8 cellular contexts compared by ENCODE assay signal in the genomic region with DNA sequence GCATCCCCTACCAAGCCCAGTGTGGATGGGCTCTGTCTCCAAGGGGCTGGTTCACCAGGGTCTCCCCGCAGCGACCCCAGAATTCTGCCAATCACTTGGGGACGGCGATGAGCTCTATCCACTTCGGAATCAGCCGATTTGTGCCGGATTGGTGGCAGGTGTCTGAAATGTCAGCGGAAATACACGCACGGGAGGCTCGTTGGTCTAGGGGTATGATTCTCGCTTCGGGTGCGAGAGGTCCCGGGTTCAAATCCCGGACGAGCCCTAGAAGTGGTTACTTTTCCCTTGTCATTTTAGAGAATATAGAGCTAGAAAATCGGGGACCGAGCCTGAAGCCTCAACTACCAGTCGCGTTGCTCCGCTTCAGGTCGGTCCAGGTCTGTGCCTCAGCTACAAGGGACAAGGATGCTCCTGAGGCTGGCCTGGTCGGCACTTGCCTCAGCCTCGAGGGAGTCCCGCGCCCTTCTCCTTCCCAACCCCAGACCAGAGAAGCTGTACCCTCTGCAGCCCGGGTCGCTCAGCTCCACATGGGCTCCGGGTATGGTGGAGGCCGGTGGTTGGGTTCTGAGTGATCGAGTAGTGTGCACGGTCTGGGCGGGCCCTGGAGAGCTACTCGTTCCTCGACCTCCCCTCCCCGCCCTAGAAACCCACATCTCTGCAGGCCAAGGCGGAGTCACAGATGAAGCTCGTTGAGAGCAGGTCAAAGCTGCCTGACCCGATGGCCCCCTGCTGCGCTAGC. TPM values are rescaled to one million over a fixed set of nuclear protein-coding genes. Genes with fewer than 3 reads are reported as not detected.
A peak's percentile ranks its signal among the peaks of the same experiment; 100 is the strongest.
DNase-seq lines count a peak whose midpoint lies in the region; ATAC-seq and TF ChIP-seq lines count a peak whose summit lies in the region.

No MANE protein-coding gene starts in this region.

- H3K9me3 ChIP-seq in OCI-LY1 (ENCODE audit: low read length) = no peaks in the 10 kb centered on the region
- no peaks in the 10 kb centered on the region for H3K9me3 ChIP-seq in spleen
- no peaks in the 10 kb centered on the region for H3K9me3 ChIP-seq in tibial artery

- no peaks in the 10 kb centered on the region for H3F3A ChIP-seq in OCI-LY1 (ENCODE audit: insufficient read depth, low read length)

- WGBS in spleen, 5 donors = 8 to 40% (median 12%) methylated on average over 3 to 41 of the region's 41 CpGs

- H2AFZ ChIP-seq in OCI-LY1 (ENCODE audit: low read length) = no peak overlapping the region

- no peak for TF ChIP-seq POLR2A in spleen (IDR thresholded peaks at IDR 0.05)

- H3K27me3 ChIP-seq in OCI-LY1 (ENCODE audit: insufficient read depth, low read length) (peaks cover 3% of the 10 kb centered on the region), spleen (replicated peaks in 1 of 7) (peaks cover 21 to 93% (median 90%) of the 10 kb centered on the region in 7 donors), tibial artery (peaks cover 13 to 92% of the 10 kb centered on the region in 2 donors)

- H3K27ac ChIP-seq in OCI-LY1 (ENCODE audit: low read depth, low read length, poor library complexity, severe bottlenecking) (no peak overlapping the region), spleen (peak overlapping the region in 1 of 8 donors; percentile 6), tibial artery (no peak overlapping the region)

- TF ChIP-seq CTCF in OCI-LY1 (IDR thresholded peaks at IDR 0.05; ENCODE audit: low read length) (no peak), spleen (IDR thresholded peaks at IDR 0.05 in 8 of 11, conservative IDR thresholded peaks at IDR 0.05 in 3 of 11) (no peak), tibial artery (IDR thresholded peaks at IDR 0.05) (no peak)

- H3K4me2 ChIP-seq in OCI-LY1 (ENCODE audit: low read length) = peak overlapping the region; percentile 66

- H3K4me3 ChIP-seq in OCI-LY1 (ENCODE audit: low read depth, low read length, poor library complexity, severe bottlenecking) (peak overlapping the region; percentile 48), spleen (peak overlapping the region in 4 of 8 donors; percentile 9 to 53 (median 18)), tibial artery (no peak overlapping the region)

- H3K79me2 ChIP-seq in OCI-LY1 (ENCODE audit: insufficient read depth, low read length) = no peaks in the 10 kb centered on the region

- ATAC-seq in GM18909 (IDR thresholded peaks at IDR 0.05; ENCODE audit: poor library complexity, unreplicated experiment) = peak; percentile 32
- ATAC-seq in HG03469 (IDR thresholded peaks at IDR 0.05; ENCODE audit: unreplicated experiment) = no peak
- ATAC-seq in HG02938 (IDR thresholded peaks at IDR 0.05; ENCODE audit: unreplicated experiment) = no peak

- no peaks in the 10 kb centered on the region for H4K20me1 ChIP-seq in OCI-LY1 (ENCODE audit: insufficient read depth, low read length)

- H3K9ac ChIP-seq in OCI-LY1 (ENCODE audit: low read length) = no peak overlapping the region; the same call in 1 of the 2 replicates

- no peaks in the 10 kb centered on the region for H3K9me2 ChIP-seq in OCI-LY1 (ENCODE audit: low read depth, low read length)

- no peaks in the 10 kb centered on the region for H3K36me3 ChIP-seq in OCI-LY1 (ENCODE audit: insufficient read depth, low read length)
- no peaks in the 10 kb centered on the region for H3K36me3 ChIP-seq in spleen
- no peaks in the 10 kb centered on the region for H3K36me3 ChIP-seq in tibial artery

- H3K4me1 ChIP-seq in OCI-LY1 (ENCODE audit: insufficient read depth, low read length, severe bottlenecking) (peaks cover 34% of the 10 kb centered on the region), spleen (peaks cover 20 to 47% (median 38%) of the 10 kb centered on the region in 6 donors), tibial artery (peaks cover 0 to 31% (median 17%) of the 10 kb centered on the region in 4 donors)

- DNase-seq in cerebellar cortex (ENCODE audit: low spot score) (peak; percentile 70), spleen (peak; percentile 63), tibial artery (no peak), mucosa of gallbladder (ENCODE audit: low spot score) (no peak)

- intact Hi-C loops in spleen (cut with DNase I; ENCODE audit: low total_unique reads) (no loop called here), tibial artery (cut with DNase I; ENCODE audit: low total_unique reads) (no loop called here)

RNA-seq across cellular contexts. Expression of gene OR1F1, which starts 16.0 kb away (rescaled TPM):
- total RNA-seq in spleen = not detected
- polyA plus RNA-seq in spleen = not detected
- not detected for total RNA-seq in mucosa of gallbladder

RNA-seq across cellular contexts. Expression of gene ZNF213, which starts 37.2 kb away (rescaled TPM):
- 10 to 100 TPM in 1 of 7 donors, 1 to 10 TPM in 6; 6.8 to 11.4 (median 7.9) TPM for total RNA-seq in spleen
- polyA plus RNA-seq in spleen = 1 to 10 TPM; 2.4 to 5.9 (median 2.9) TPM
- total RNA-seq in mucosa of gallbladder = 18.4 TPM

RNA-seq across cellular contexts. Expression of gene ZNF205, which starts 59.6 kb away (rescaled TPM):
- 10 to 100 TPM in 1 of 7 donors, 1 to 10 TPM in 6; 4.1 to 10.4 (median 5.3) TPM for total RNA-seq in spleen
- polyA plus RNA-seq in spleen = 10 to 100 TPM in 1 of 3 donors, 1 to 10 TPM in 2; 3.5 to 14.2 (median 6.9) TPM
- 14.2 TPM for total RNA-seq in mucosa of gallbladder

Comparison
In these comparisons a context has a peak if more than half of its experiments do, and no peak if none do; other contexts are left out.
1. DNase-seq: peak in cerebellar cortex (single experiment) and spleen (single experiment); none in tibial artery (0 of 2) and mucosa of gallbladder (single experiment).